In the genomic region with DNA sequence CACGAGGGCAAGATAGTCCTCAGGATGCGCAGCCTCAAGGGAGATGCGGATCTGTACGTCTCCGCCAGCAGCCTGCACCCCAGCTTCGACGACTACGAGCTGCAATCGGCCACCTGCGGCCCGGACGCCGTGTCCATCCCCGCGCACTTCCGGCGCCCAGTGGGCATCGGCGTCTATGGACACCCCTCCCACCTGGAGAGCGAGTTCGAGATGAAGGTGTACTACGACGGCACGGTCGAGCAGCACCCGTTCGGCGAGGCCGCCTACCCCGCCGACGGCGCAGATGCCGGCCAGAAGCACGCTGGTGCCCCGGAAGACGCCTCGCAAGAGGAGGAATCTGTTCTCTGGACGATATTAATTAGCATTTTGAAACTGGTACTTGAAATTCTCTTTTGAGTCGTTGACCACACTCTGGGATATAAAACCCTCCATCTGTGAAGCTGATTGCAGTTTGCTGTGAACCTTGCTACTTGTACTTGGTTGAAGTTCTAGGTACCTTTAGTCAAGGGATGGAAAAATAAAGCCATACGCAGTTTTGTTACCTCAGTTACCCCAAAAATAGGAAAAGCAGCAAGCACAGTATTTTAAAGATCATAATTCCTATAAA, we compare ENCODE assay signal across 6 cellular contexts. TPM values are rescaled to one million over a fixed set of nuclear protein-coding genes. Genes with fewer than 3 reads are reported as not detected.
DNase-seq lines count a peak whose midpoint lies in the region; ATAC-seq, FAIRE-seq and TF ChIP-seq lines count a peak whose summit lies in the region.

No MANE protein-coding gene starts in this region.

- in situ Hi-C loops in GM13977 (cut with MboI; ENCODE audit: low pct_unique_long_range_greater_than_20kb, low sequenced_read_pairs, unreplicated experiment): no loop called here

- peak overlapping the region; percentile 91 to 98 for H3K4me3 ChIP-seq in DND-41 (ENCODE audit: low read depth in 1 of 2, low read length in 2 of 2)
- peak overlapping the region; percentile 95 for H3K4me3 ChIP-seq in SK-N-MC
- H3K4me3 ChIP-seq in small intestine (ENCODE audit: low read depth in 1 of 2, low read length in 2 of 2): peak overlapping the region; percentile 89 to 93

- peaks cover 55% of the 10 kb centered on the region for H3K4me1 ChIP-seq in DND-41 (ENCODE audit: insufficient read depth, low read length)
- H3K4me1 ChIP-seq in small intestine (ENCODE audit: control insufficient read depth in 2 of 2, insufficient read depth in 1 of 2, low read depth in 1 of 2, low read length in 1 of 2): peaks cover 5% of the 10 kb centered on the region in 2 donors

- ATAC-seq in DND-41 (ENCODE audit: insufficient read depth, low read depth): peak; percentile 28; the same call in 2 of the 3 replicates

- H3K4me3 Mint-ChIP-seq in endothelial cell (ENCODE audit: unreplicated experiment): peak overlapping the region; percentile 96

- H3K27ac ChIP-seq in DND-41 (ENCODE audit: low read length): peak overlapping the region; percentile 87
- peak overlapping the region; percentile 66; the same call in 1 of the 2 replicates for H3K27ac ChIP-seq in SK-N-MC
- H3K27ac ChIP-seq in small intestine (ENCODE audit: low read depth in 1 of 2, low read length in 1 of 2): peak overlapping the region; percentile 98

- peaks cover 79% of the 10 kb centered on the region for H3K79me2 ChIP-seq in DND-41 (ENCODE audit: insufficient read depth, low read length)

- DNase-seq in DND-41 (no peak), HEK293T (ENCODE audit: extremely low spot score) (peak; percentile 50), SK-N-MC (ENCODE audit: low read depth, low spot score) (no peak), endothelial cell (ENCODE audit: low spot score) (peak; percentile 13), small intestine (peak; percentile 36), GM13977 (ENCODE audit: low spot score) (no peak)

- peaks cover 14% of the 10 kb centered on the region for H3K36me3 Mint-ChIP-seq in endothelial cell (ENCODE audit: low read depth, unreplicated experiment)

- peaks cover 9% of the 10 kb centered on the region for H3K27me3 Mint-ChIP-seq in endothelial cell (ENCODE audit: unreplicated experiment)

- CTCF ChIA-PET in HEK293T (lab: Yijun Ruan, JAX): no interaction called here

- 0 to 2% (median 1%) methylated on average over 41 of the region's 41 CpGs for WGBS in small intestine, 3 donors

- POLR2A ChIA-PET in HEK293T (lab: Yijun Ruan, JAX): interaction anchor here (1.5 to 3.6 kb wide), 7 partner anchors 7 to 588 kb away, joined by 4 to 21 read pairs (median 9); a partner anchor contains a TSS

- H2AFZ ChIP-seq in DND-41 (ENCODE audit: low read depth, low read length): peak overlapping the region; percentile 96

- no peaks in the 10 kb centered on the region for H3K9me3 ChIP-seq in DND-41 (ENCODE audit: insufficient read depth, low read length, severe bottlenecking)
- no peaks in the 10 kb centered on the region for H3K9me3 ChIP-seq in SK-N-MC (ENCODE audit: low read depth, low read length)
- no peaks in the 10 kb centered on the region for H3K9me3 ChIP-seq in small intestine (ENCODE audit: control insufficient read depth, low read depth)

- H3K36me3 ChIP-seq in DND-41 (ENCODE audit: insufficient read depth, low read length): peaks cover 52% of the 10 kb centered on the region
- peaks cover 24% of the 10 kb centered on the region for H3K36me3 ChIP-seq in SK-N-MC (ENCODE audit: insufficient read depth, low read length)
- H3K36me3 ChIP-seq in small intestine (ENCODE audit: control insufficient read depth in 2 of 2, insufficient read depth in 2 of 2, low read length in 2 of 2): peaks cover 0 to 2% of the 10 kb centered on the region in 2 donors

- peak overlapping the region; percentile 93 for H3K4me2 ChIP-seq in DND-41 (ENCODE audit: insufficient read depth, low read length)

- FAIRE-seq in small intestine (lab: Jason Lieb, UNC): no peak

- H3K9me3 Mint-ChIP-seq in endothelial cell (ENCODE audit: unreplicated experiment): no peaks in the 10 kb centered on the region

- H3K9ac ChIP-seq in DND-41 (ENCODE audit: low read depth, low read length) (peak overlapping the region; percentile 97), SK-N-MC (ENCODE audit: insufficient read length) (peak overlapping the region; percentile 95)

- H4K20me1 ChIP-seq in DND-41 (ENCODE audit: insufficient read depth, low read length): peaks cover 30% of the 10 kb centered on the region

- no peak for TF ChIP-seq CTCF in DND-41 (IDR thresholded peaks at IDR 0.05; ENCODE audit: borderline replicate concordance, extremely low read depth, low read length, poor library complexity, severe bottlenecking)
- no peak for TF ChIP-seq CTCF in endothelial cell (IDR thresholded peaks at IDR 0.05; ENCODE audit: unreplicated experiment)
- no peak for TF ChIP-seq CTCF in GM13977 (IDR thresholded peaks at IDR 0.05; ENCODE audit: extremely low read depth, insufficient read depth, missing control alignments)

- no peaks in the 10 kb centered on the region for H3K27me3 ChIP-seq in DND-41 (ENCODE audit: insufficient read depth, low read length, poor library complexity)
- no peaks in the 10 kb centered on the region for H3K27me3 ChIP-seq in small intestine (ENCODE audit: control insufficient read depth in 2 of 2, insufficient read depth in 2 of 2, low read length in 2 of 2)

- peaks cover 34% of the 10 kb centered on the region for H3K4me1 Mint-ChIP-seq in endothelial cell (ENCODE audit: unreplicated experiment)

- H3K27ac Mint-ChIP-seq in endothelial cell (ENCODE audit: unreplicated experiment): peak overlapping the region; percentile 92

TF ChIP-seq in HEK293T, 16 proteins besides CTCF, POLR2A, EP300 and RAD21:
- TF ChIP-seq ARNT (IDR thresholded peaks at IDR 0.05) (no peak), FOXK2 (IDR thresholded peaks at IDR 0.05) (no peak), L3MBTL2 (conservative IDR thresholded peaks at IDR 0.05) (peak; percentile 77)

RNA-seq across cellular contexts. Expression of a gene that starts 0.8 kb away (rescaled TPM):
- total RNA-seq in endothelial cell (ENCODE audit: unreplicated experiment): 34.2 TPM
- polyA plus RNA-seq in small intestine: 10 to 100 TPM in 1 of 3 donors, 1 to 10 TPM in 2; 8.4 to 12.3 (median 8.7) TPM

RNA-seq across cellular contexts. Expression of a gene that starts 0.9 kb away (rescaled TPM):
- total RNA-seq in endothelial cell (ENCODE audit: unreplicated experiment): 59.0 TPM
- polyA plus RNA-seq in small intestine: 10 to 100 TPM in 1 of 3 donors, 1 to 10 TPM in 2; 9.7 to 19.7 (median 9.7) TPM

RNA-seq across cellular contexts. Expression of a gene that starts 21.6 kb away (rescaled TPM):
- total RNA-seq in endothelial cell (ENCODE audit: unreplicated experiment): 33.6 TPM
- polyA plus RNA-seq in small intestine: 10 to 100 TPM; 23.5 to 39.5 (median 33.8) TPM

RNA-seq across cellular contexts. Expression of a gene that starts 48.6 kb away (rescaled TPM):
- 0.62 TPM for total RNA-seq in endothelial cell (ENCODE audit: unreplicated experiment)
- 1 to 10 TPM in 2 of 3 donors, under 1 TPM in 1; 0.89 to 1.6 (median 1.4) TPM for polyA plus RNA-seq in small intestine

RNA-seq across cellular contexts. Expression of a gene that starts 48.7 kb away (rescaled TPM):
- total RNA-seq in endothelial cell (ENCODE audit: unreplicated experiment): 24.8 TPM
- 10 to 100 TPM; 20.5 to 55.9 (median 41.9) TPM for polyA plus RNA-seq in small intestine

Comparison
In these comparisons a context has a peak if more than half of its experiments do, and no peak if none do; other contexts are left out.
1. DNase-seq: peak in HEK293T (single experiment), endothelial cell (single experiment) and small intestine (single experiment); none in DND-41 (single experiment), SK-N-MC (single experiment) and GM13977 (single experiment).
2. Peak in every context shown above with its lines, with median percentiles within 50 percentile points of each other: H3K27ac ChIP-seq and H3K4me3 ChIP-seq.